In genomic region chr7:101122933-101123702, GRCh38 we compare ENCODE assay signal across 1 cellular context.
TF ChIP-seq lines count a peak whose summit lies in the region.

No MANE protein-coding gene starts in this region.

TF ChIP-seq in HepG2, 621 proteins besides CTCF, POLR2A, EP300 and RAD21 (continued from another document and continues in another):
- TF ChIP-seq ZNF589 (CRISPR knock-in tag; conservative IDR thresholded peaks at IDR 0.05) = no peak
- no peak for TF ChIP-seq ZNF207 (IDR thresholded peaks at IDR 0.05; ENCODE audit: borderline replicate concordance)
- TF ChIP-seq U2AF1 (optimal IDR thresholded peaks at IDR 0.05; ENCODE audit: low read depth, low read length) = no peak
- no peak for TF ChIP-seq KDM3A (CRISPR knock-in tag; IDR thresholded peaks at IDR 0.05; ENCODE audit: low read depth)
- no peak for TF ChIP-seq ZNF607 (CRISPR knock-in tag; IDR thresholded peaks at IDR 0.05; ENCODE audit: borderline replicate concordance)
- peak; percentile 64 for TF ChIP-seq HNF4G (IDR thresholded peaks at IDR 0.05; ENCODE audit: borderline replicate concordance, low read depth, low read length)
- no peak for TF ChIP-seq HNF4G (CRISPR knock-in tag; IDR thresholded peaks at IDR 0.05; ENCODE audit: borderline replicate concordance, low read depth)
- no peak for TF ChIP-seq MAFF (IDR thresholded peaks at IDR 0.05; ENCODE audit: low read depth, low read length)
- 0 out of 2 replicates have a peak, but pooled peaks have one; percentile 28 for TF ChIP-seq ZNF264 (CRISPR knock-in tag; IDR thresholded peaks at IDR 0.05)
- TF ChIP-seq GATAD2A (CRISPR knock-in tag; IDR thresholded peaks at IDR 0.05) = peak; percentile 86
- no peak for TF ChIP-seq SMC3 (IDR thresholded peaks at IDR 0.05; ENCODE audit: low read length)
- no peak for TF ChIP-seq DZIP1 (CRISPR knock-in tag; IDR thresholded peaks at IDR 0.05)
- TF ChIP-seq NONO (IDR thresholded peaks at IDR 0.05) = no peak
- peak; percentile 73; the same call in 1 of the 2 replicates for TF ChIP-seq NONO (CRISPR knock-in tag; conservative IDR thresholded peaks at IDR 0.05)
- TF ChIP-seq HOXD1 (CRISPR knock-in tag; IDR thresholded peaks at IDR 0.05) = no peak
- TF ChIP-seq ZNF251 (CRISPR knock-in tag; IDR thresholded peaks at IDR 0.05) = no peak
- no peak for TF ChIP-seq DPF2 (CRISPR knock-in tag; IDR thresholded peaks at IDR 0.05; ENCODE audit: borderline replicate concordance, low read depth)
- no peak for TF ChIP-seq ZNF354B (CRISPR knock-in tag; IDR thresholded peaks at IDR 0.05)
- TF ChIP-seq GTF2F1 (IDR thresholded peaks at IDR 0.05; ENCODE audit: low read length) = no peak
- TF ChIP-seq ZNF329 (CRISPR knock-in tag; IDR thresholded peaks at IDR 0.05; ENCODE audit: low read depth) = no peak
- TF ChIP-seq FOXK1 (CRISPR knock-in tag; IDR thresholded peaks at IDR 0.05; ENCODE audit: borderline replicate concordance, low read depth) = 0 out of 2 replicates have a peak, but pooled peaks have one; percentile 38
- no peak for TF ChIP-seq ZNF557 (CRISPR knock-in tag; IDR thresholded peaks at IDR 0.05)
- TF ChIP-seq, protein P1, sequence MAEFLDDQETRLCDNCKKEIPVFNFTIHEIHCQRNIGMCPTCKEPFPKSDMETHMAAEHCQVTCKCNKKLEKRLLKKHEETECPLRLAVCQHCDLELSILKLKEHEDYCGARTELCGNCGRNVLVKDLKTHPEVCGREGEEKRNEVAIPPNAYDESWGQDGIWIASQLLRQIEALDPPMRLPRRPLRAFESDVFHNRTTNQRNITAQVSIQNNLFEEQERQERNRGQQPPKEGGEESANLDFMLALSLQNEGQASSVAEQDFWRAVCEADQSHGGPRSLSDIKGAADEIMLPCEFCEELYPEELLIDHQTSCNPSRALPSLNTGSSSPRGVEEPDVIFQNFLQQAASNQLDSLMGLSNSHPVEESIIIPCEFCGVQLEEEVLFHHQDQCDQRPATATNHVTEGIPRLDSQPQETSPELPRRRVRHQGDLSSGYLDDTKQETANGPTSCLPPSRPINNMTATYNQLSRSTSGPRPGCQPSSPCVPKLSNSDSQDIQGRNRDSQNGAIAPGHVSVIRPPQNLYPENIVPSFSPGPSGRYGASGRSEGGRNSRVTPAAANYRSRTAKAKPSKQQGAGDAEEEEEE (CRISPR knock-in tag; IDR thresholded peaks at IDR 0.05; ENCODE audit: borderline replicate concordance) = no peak
- no peak for TF ChIP-seq ZNF280D (CRISPR knock-in tag; IDR thresholded peaks at IDR 0.05)
- no peak for TF ChIP-seq ZNF138 (CRISPR knock-in tag; IDR thresholded peaks at IDR 0.05; ENCODE audit: low read depth)
- TF ChIP-seq SMAD9 (CRISPR knock-in tag; IDR thresholded peaks at IDR 0.05) = no peak
- no peak for TF ChIP-seq PHF5A (CRISPR knock-in tag; IDR thresholded peaks at IDR 0.05; ENCODE audit: low read depth, unreplicated experiment)
- TF ChIP-seq MLLT10 (CRISPR knock-in tag; IDR thresholded peaks at IDR 0.05) = no peak
- no peak for TF ChIP-seq ZNF841 (CRISPR knock-in tag; IDR thresholded peaks at IDR 0.05; ENCODE audit: borderline replicate concordance)
- no peak for TF ChIP-seq SUZ12 (IDR thresholded peaks at IDR 0.05; ENCODE audit: low read depth, low read length)
- TF ChIP-seq, protein P2, sequence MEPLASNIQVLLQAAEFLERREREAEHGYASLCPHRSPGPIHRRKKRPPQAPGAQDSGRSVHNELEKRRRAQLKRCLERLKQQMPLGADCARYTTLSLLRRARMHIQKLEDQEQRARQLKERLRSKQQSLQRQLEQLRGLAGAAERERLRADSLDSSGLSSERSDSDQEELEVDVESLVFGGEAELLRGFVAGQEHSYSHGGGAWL (CRISPR knock-in tag; IDR thresholded peaks at IDR 0.05) = no peak
- no peak for TF ChIP-seq PRPF4 (IDR thresholded peaks at IDR 0.05; ENCODE audit: low read depth, low read length, poor library complexity, severe bottlenecking)
- TF ChIP-seq REL (CRISPR knock-in tag; conservative IDR thresholded peaks at IDR 0.05) = no peak
- no peak for TF ChIP-seq NRL (CRISPR knock-in tag; IDR thresholded peaks at IDR 0.05; ENCODE audit: borderline replicate concordance)
- no peak for TF ChIP-seq SMAD3 (CRISPR knock-in tag; IDR thresholded peaks at IDR 0.05)
- no peak for TF ChIP-seq FOXK2 (IDR thresholded peaks at IDR 0.05)
- no peak for TF ChIP-seq ZNF136 (CRISPR knock-in tag; IDR thresholded peaks at IDR 0.05; ENCODE audit: low read depth)
- no peak for TF ChIP-seq ZNF441 (CRISPR knock-in tag; IDR thresholded peaks at IDR 0.05; ENCODE audit: borderline replicate concordance)
- no peak for TF ChIP-seq POGK (CRISPR knock-in tag; conservative IDR thresholded peaks at IDR 0.05)
- TF ChIP-seq ZNF562 (CRISPR knock-in tag; IDR thresholded peaks at IDR 0.05; ENCODE audit: borderline replicate concordance) = no peak
- no peak for TF ChIP-seq TOPORS (CRISPR knock-in tag; IDR thresholded peaks at IDR 0.05)
- no peak; the same call in 1 of the 2 replicates for TF ChIP-seq TAF1 (CRISPR knock-in tag; IDR thresholded peaks at IDR 0.05)
- TF ChIP-seq, protein P3, sequence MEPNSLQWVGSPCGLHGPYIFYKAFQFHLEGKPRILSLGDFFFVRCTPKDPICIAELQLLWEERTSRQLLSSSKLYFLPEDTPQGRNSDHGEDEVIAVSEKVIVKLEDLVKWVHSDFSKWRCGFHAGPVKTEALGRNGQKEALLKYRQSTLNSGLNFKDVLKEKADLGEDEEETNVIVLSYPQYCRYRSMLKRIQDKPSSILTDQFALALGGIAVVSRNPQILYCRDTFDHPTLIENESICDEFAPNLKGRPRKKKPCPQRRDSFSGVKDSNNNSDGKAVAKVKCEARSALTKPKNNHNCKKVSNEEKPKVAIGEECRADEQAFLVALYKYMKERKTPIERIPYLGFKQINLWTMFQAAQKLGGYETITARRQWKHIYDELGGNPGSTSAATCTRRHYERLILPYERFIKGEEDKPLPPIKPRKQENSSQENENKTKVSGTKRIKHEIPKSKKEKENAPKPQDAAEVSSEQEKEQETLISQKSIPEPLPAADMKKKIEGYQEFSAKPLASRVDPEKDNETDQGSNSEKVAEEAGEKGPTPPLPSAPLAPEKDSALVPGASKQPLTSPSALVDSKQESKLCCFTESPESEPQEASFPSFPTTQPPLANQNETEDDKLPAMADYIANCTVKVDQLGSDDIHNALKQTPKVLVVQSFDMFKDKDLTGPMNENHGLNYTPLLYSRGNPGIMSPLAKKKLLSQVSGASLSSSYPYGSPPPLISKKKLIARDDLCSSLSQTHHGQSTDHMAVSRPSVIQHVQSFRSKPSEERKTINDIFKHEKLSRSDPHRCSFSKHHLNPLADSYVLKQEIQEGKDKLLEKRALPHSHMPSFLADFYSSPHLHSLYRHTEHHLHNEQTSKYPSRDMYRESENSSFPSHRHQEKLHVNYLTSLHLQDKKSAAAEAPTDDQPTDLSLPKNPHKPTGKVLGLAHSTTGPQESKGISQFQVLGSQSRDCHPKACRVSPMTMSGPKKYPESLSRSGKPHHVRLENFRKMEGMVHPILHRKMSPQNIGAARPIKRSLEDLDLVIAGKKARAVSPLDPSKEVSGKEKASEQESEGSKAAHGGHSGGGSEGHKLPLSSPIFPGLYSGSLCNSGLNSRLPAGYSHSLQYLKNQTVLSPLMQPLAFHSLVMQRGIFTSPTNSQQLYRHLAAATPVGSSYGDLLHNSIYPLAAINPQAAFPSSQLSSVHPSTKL (CRISPR knock-in tag; IDR thresholded peaks at IDR 0.05) = peak; percentile 79
- TF ChIP-seq ZNF407 (CRISPR knock-in tag; IDR thresholded peaks at IDR 0.05; ENCODE audit: not compliant biosample characterization) = no peak
